In genomic region chr21:45822002-45822397, GRCh38 we compare ENCODE assay signal across 21 cellular contexts.
"Had no signal": no experiment of that assay in that cellular context is flagged by ENCODE, and none has a peak within 500 bp of the region (broad histone marks: within the 10 kb centered on the region; RNA-seq: fewer than 3 reads in every experiment).

No MANE protein-coding gene starts in this region.

- DNase-seq: activated CD4-positive, CD25-positive, alpha-beta regulatory T cell treated with anti-CD3 and anti-CD28 coated beads, Interleukin-2, amount 50 U/mL, for 72 hours; activated naive CD8-positive, alpha-beta T cell treated with anti-CD3 and anti-CD28 coated beads, Interleukin-2, amount 50 U/mL, for 24 hours; effector CD4-positive, alpha-beta T cell; erythroblast; foreskin fibroblast; naive thymus-derived CD4-positive, alpha-beta T cell; retina; stimulated activated CD4-positive, alpha-beta T cell treated with anti-CD3 and anti-CD28 coated beads, Interleukin-1b, Interleukin-23, amount 100 ng/mL, for 48 hours; stomach; trophoblast cell had no signal

- H3K4me3 Mint-ChIP-seq: activated naive CD4-positive, alpha-beta T cell treated with anti-CD3 and anti-CD28 coated beads for 36 hours; activated naive CD8-positive, alpha-beta T cell treated with anti-CD3 and anti-CD28 coated beads, Interleukin-2, amount 50 U/mL, for 24 hours; neural progenitor cell; stimulated activated effector memory CD8-positive, alpha-beta T cell treated with anti-CD3 and anti-CD28 coated beads, Interleukin-12 subunit alpha, Interleukin-12 subunit beta, amount 100 ng/mL, for 72 hours; T-helper 2 cell treated with Interferon-gamma antibody and Interleukin-4, amounts not matched to agents 5 μg/mL and 100 μg/mL, for 36 hours had no signal

- H3K9me3 Mint-ChIP-seq: activated naive CD4-positive, alpha-beta T cell treated with anti-CD3 and anti-CD28 coated beads for 36 hours; naive thymus-derived CD4-positive, alpha-beta T cell; neural progenitor cell; stimulated activated effector memory CD8-positive, alpha-beta T cell treated with anti-CD3 and anti-CD28 coated beads, Interleukin-12 subunit alpha, Interleukin-12 subunit beta, amount 100 ng/mL, for 72 hours; T-helper 2 cell treated with Interferon-gamma antibody and Interleukin-4, amounts not matched to agents 5 μg/mL and 100 μg/mL, for 36 hours had no signal

- H3K27ac Mint-ChIP-seq: activated naive CD4-positive, alpha-beta T cell treated with anti-CD3 and anti-CD28 coated beads for 36 hours; activated naive CD8-positive, alpha-beta T cell treated with anti-CD3 and anti-CD28 coated beads, Interleukin-2, amount 50 U/mL, for 24 hours; neural progenitor cell; progenitor cell of endocrine pancreas; stimulated activated effector memory CD8-positive, alpha-beta T cell treated with anti-CD3 and anti-CD28 coated beads, Interleukin-12 subunit alpha, Interleukin-12 subunit beta, amount 100 ng/mL, for 72 hours; T-helper 2 cell treated with Interferon-gamma antibody and Interleukin-4, amounts not matched to agents 5 μg/mL and 100 μg/mL, for 36 hours had no signal

- H3K4me3 ChIP-seq: lung, neural progenitor cell, skin epidermis, stomach, suprapubic skin, vagina had no signal

- H3K36me3 Mint-ChIP-seq: naive thymus-derived CD4-positive, alpha-beta T cell; neural progenitor cell had no signal

- H3K27me3 Mint-ChIP-seq: naive thymus-derived CD4-positive, alpha-beta T cell had no signal

- ATAC-seq: activated naive CD8-positive, alpha-beta T cell treated with anti-CD3 and anti-CD28 coated beads, Interleukin-2, amount 50 U/mL, for 24 hours; naive thymus-derived CD4-positive, alpha-beta T cell; SK-N-SH treated with all-trans-retinoic acid at 6 μM for 48 hours; stimulated activated effector memory CD8-positive, alpha-beta T cell treated with anti-CD3 and anti-CD28 coated beads, Interleukin-12 subunit alpha, Interleukin-12 subunit beta, amount 100 ng/mL, for 72 hours had no signal

- H3K27ac ChIP-seq: neural progenitor cell, skin epidermis, stomach, suprapubic skin, vagina, VCaP had no signal

- H3K9me3 ChIP-seq: stomach, suprapubic skin, vagina had no signal

- H3K27me3 ChIP-seq: neural progenitor cell, vagina had no signal

- H3K4me1 ChIP-seq: neural progenitor cell, vagina had no signal
